In genomic region chr7:909358-910329, GRCh38 we compare ENCODE assay signal across 1 cellular context.
TF ChIP-seq lines count a peak whose summit lies in the region.

No MANE protein-coding gene starts in this region.

TF ChIP-seq in GM12878, 131 proteins besides CTCF, POLR2A, EP300 and RAD21 (continued from another document):
- no peak for TF ChIP-seq ZBTB11 (CRISPR knock-in tag; IDR thresholded peaks at IDR 0.05)
- TF ChIP-seq TBL1XR1 (IDR thresholded peaks at IDR 0.05; ENCODE audit: low read depth, low read length): no peak
- TF ChIP-seq HDAC2 (IDR thresholded peaks at IDR 0.05): no peak
- TF ChIP-seq MEF2A (IDR thresholded peaks at IDR 0.05; ENCODE audit: insufficient read depth, low read depth, low read length): no peak
- no peak for TF ChIP-seq POLR2AphosphoS5 (IDR thresholded peaks at IDR 0.05; ENCODE audit: low read length)
- no peak for TF ChIP-seq FOS (IDR thresholded peaks at IDR 0.05; ENCODE audit: borderline replicate concordance, extremely low read depth, insufficient read length)
- no peak for TF ChIP-seq ZNF274 (IDR thresholded peaks at IDR 0.05; ENCODE audit: insufficient read depth, insufficient read length)
- TF ChIP-seq CBX3 (IDR thresholded peaks at IDR 0.05; ENCODE audit: borderline replicate concordance, low read depth): no peak
- TF ChIP-seq CHD4 (IDR thresholded peaks at IDR 0.05): no peak
- TF ChIP-seq TCF3 (IDR thresholded peaks at IDR 0.05; ENCODE audit: borderline replicate concordance, insufficient read depth, low read depth, low read length): no peak
- TF ChIP-seq MLLT1 (IDR thresholded peaks at IDR 0.05): 0 out of 2 replicates have a peak, but pooled peaks have one; percentile 61
- TF ChIP-seq USF1 (IDR thresholded peaks at IDR 0.05; ENCODE audit: borderline replicate concordance, extremely low read length, insufficient read depth, low read depth, low read length): peak; percentile 71
- no peak for TF ChIP-seq BCL11A (IDR thresholded peaks at IDR 0.05; ENCODE audit: low read depth, low read length)
- TF ChIP-seq ASH2L (IDR thresholded peaks at IDR 0.05; ENCODE audit: borderline replicate concordance, low read depth): no peak
- no peak for TF ChIP-seq KLF5 (IDR thresholded peaks at IDR 0.05; ENCODE audit: partially characterized antibody)
- peak; percentile 17 for TF ChIP-seq MEF2B (IDR thresholded peaks at IDR 0.05; ENCODE audit: partially characterized antibody, poor library complexity, severe bottlenecking)
- no peak for TF ChIP-seq TCF7 (IDR thresholded peaks at IDR 0.05; ENCODE audit: borderline replicate concordance)
- peak; percentile 67; the same call in 1 of the 2 replicates for TF ChIP-seq SPI1 (IDR thresholded peaks at IDR 0.05; ENCODE audit: borderline replicate concordance, insufficient read depth, low read depth, low read length)
- TF ChIP-seq ZNF217 (IDR thresholded peaks at IDR 0.05): peak; percentile 84
- TF ChIP-seq IKZF2 (IDR thresholded peaks at IDR 0.05): peak in 1 of 2 experiments; percentile 26; a peak in 2 of 4 replicates
- 0 out of 2 replicates have a peak, but pooled peaks have one; percentile 22 for TF ChIP-seq SMARCA5 (IDR thresholded peaks at IDR 0.05)
- TF ChIP-seq ZNF384 (IDR thresholded peaks at IDR 0.05; ENCODE audit: borderline replicate concordance, low read depth, low read length): peak; percentile 76; the same call in 1 of the 2 replicates
- peak; percentile 92 to 93 for TF ChIP-seq BHLHE40 (IDR thresholded peaks at IDR 0.05; ENCODE audit: borderline replicate concordance in 1 of 2, low read depth in 2 of 2, low read length in 1 of 2)
- TF ChIP-seq USF2 (IDR thresholded peaks at IDR 0.05; ENCODE audit: borderline replicate concordance, low read depth, low read length): peak; percentile 26; the same call in 1 of the 2 replicates
- TF ChIP-seq DPF2 (IDR thresholded peaks at IDR 0.05): peak; percentile 100
- no peak for TF ChIP-seq ZNF622 (IDR thresholded peaks at IDR 0.05)
- 0 out of 2 replicates have a peak, but pooled peaks have one; percentile 22 for TF ChIP-seq RELB (IDR thresholded peaks at IDR 0.05; ENCODE audit: low read depth)
- TF ChIP-seq MTA2 (IDR thresholded peaks at IDR 0.05; ENCODE audit: low read depth): peak; percentile 26; the same call in 1 of the 2 replicates
- TF ChIP-seq GATAD2B (conservative IDR thresholded peaks at IDR 0.05; ENCODE audit: low read depth): peak; percentile 35; the same call in 1 of the 2 replicates
- TF ChIP-seq MYC (IDR thresholded peaks at IDR 0.05; ENCODE audit: insufficient read depth, insufficient read length, insufficient replicate concordance, low read length, severe bottlenecking): peak; percentile 37
- no peak for TF ChIP-seq POU2F2 (IDR thresholded peaks at IDR 0.05; ENCODE audit: borderline replicate concordance, low read depth, low read length)
- peak; percentile 25; the same call in 1 of the 2 replicates for TF ChIP-seq PAX5 (IDR thresholded peaks at IDR 0.05; ENCODE audit: borderline replicate concordance, low read depth, low read length)
- peak; percentile 53; the same call in 1 of the 2 replicates for TF ChIP-seq LARP7 (IDR thresholded peaks at IDR 0.05)
- no peak for TF ChIP-seq CEBPB (IDR thresholded peaks at IDR 0.05; ENCODE audit: borderline replicate concordance in 1 of 2, low read depth in 2 of 2, low read length in 2 of 2)
- no peak for TF ChIP-seq SMAD5 (IDR thresholded peaks at IDR 0.05; ENCODE audit: low read depth)
- TF ChIP-seq EED (IDR thresholded peaks at IDR 0.05; ENCODE audit: low read depth): 0 out of 2 replicates have a peak, but pooled peaks have one; percentile 14
- TF ChIP-seq NKRF (conservative IDR thresholded peaks at IDR 0.05): no peak
- TF ChIP-seq ZNF687 (IDR thresholded peaks at IDR 0.05): peak; percentile 45; the same call in 1 of the 2 replicates
- TF ChIP-seq CBFB (IDR thresholded peaks at IDR 0.05; ENCODE audit: low read depth): no peak
- TF ChIP-seq CBX5 (IDR thresholded peaks at IDR 0.05; ENCODE audit: low read depth): no peak
- no peak for TF ChIP-seq GABPA (IDR thresholded peaks at IDR 0.05; ENCODE audit: low read depth)
- TF ChIP-seq KAT2A (conservative IDR thresholded peaks at IDR 0.05; ENCODE audit: control insufficient read depth, low read depth, low read length): no peak
- peak; percentile 77 for TF ChIP-seq RAD51 (IDR thresholded peaks at IDR 0.05)
- peak; percentile 71 for TF ChIP-seq BACH1 (IDR thresholded peaks at IDR 0.05; ENCODE audit: borderline replicate concordance)
